Comparison of ENCODE assay signal across 11 cellular contexts in the genomic region with DNA sequence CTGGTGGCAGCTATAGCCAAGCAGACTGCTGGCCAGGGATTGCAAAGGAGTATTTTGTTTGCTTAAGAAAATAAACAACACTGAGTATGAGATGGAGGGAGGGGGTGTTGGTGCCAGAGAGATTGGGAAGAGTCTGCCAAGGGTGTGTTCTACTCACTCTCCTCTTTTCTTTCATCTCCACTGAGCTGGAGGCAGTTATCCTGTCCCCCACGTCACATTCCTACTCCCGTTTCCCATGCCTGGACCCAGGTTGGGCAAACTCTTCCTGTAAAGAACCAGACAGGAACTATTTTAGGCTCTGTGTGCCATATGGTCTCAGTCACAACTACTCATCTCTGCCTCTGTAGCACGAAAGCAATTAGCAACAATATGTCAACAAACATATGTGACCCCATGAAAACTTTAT. TPM values are rescaled to one million over a fixed set of nuclear protein-coding genes. Genes with fewer than 3 reads are reported as not detected.
DNase-seq lines count a peak whose midpoint lies in the region; ATAC-seq and TF ChIP-seq lines count a peak whose summit lies in the region.
"Had no signal": no experiment of that assay in that cellular context is flagged by ENCODE, and none has a peak within 500 bp of the region (broad histone marks: within the 10 kb centered on the region; RNA-seq: fewer than 3 reads in every experiment).

No MANE protein-coding gene starts in this region.

- H3K27ac Mint-ChIP-seq in activated naive CD8-positive, alpha-beta T cell, result peak overlapping the region; percentile 61
- H3K27ac Mint-ChIP-seq in activated naive CD8-positive, alpha-beta T cell treated with anti-CD3 and anti-CD28 coated beads for 36 hours, result no peak overlapping the region
- H3K27ac Mint-ChIP-seq in T-cell (peak overlapping the region in 1 of 2 donors; percentile 5), H9 (peak overlapping the region in 1 of 3 experiments; percentile 11; a peak in 1 of 7 replicates)
- H3K27ac Mint-ChIP-seq: activated naive CD8-positive, alpha-beta T cell treated with anti-CD3 and anti-CD28 coated beads, Interleukin-2, amount 10 ng/mL, durations not matched to agents 7 days and 5 days had no signal

- CTCF ChIA-PET in T-cell (lab: Charles Lee), result interaction anchor here (0.7 to 1.2 kb wide), 4 partner anchors 13 to 86 kb away, joined by 3 to 4 read pairs (median 4); no protein-coding TSS in a partner anchor

- H2AFZ ChIP-seq in H9 (ENCODE audit: low read length), result no peak overlapping the region

- H3K27me3 Mint-ChIP-seq in activated naive CD8-positive, alpha-beta T cell, result no peaks in the 10 kb centered on the region
- no peaks in the 10 kb centered on the region for H3K27me3 Mint-ChIP-seq in activated naive CD8-positive, alpha-beta T cell treated with anti-CD3 and anti-CD28 coated beads for 36 hours
- H3K27me3 Mint-ChIP-seq in T-cell, result no peaks in the 10 kb centered on the region
- peaks cover 16% of the 10 kb centered on the region for H3K27me3 Mint-ChIP-seq in H9 (ENCODE audit: low read depth)
- H3K27me3 Mint-ChIP-seq: activated naive CD8-positive, alpha-beta T cell treated with anti-CD3 and anti-CD28 coated beads, Interleukin-2, amount 10 ng/mL, durations not matched to agents 7 days and 5 days had no signal

- no peaks in the 10 kb centered on the region for H3K79me2 ChIP-seq in H9 (ENCODE audit: insufficient read depth, low read length)

- H2BK20ac ChIP-seq in H9 (ENCODE audit: low read depth, low read length, poor library complexity, severe bottlenecking), result no peak overlapping the region

- no peak overlapping the region for H2BK12ac ChIP-seq in H9 (ENCODE audit: insufficient read length, low read depth, low read length)

- POLR2A ChIA-PET in T-cell (lab: Charles Lee), result no interaction called here

- no peaks in the 10 kb centered on the region for H3K23me2 ChIP-seq in H9 (ENCODE audit: insufficient read length, low read depth, low read length, poor library complexity, severe bottlenecking)

- H3T11ph ChIP-seq in H9 (ENCODE audit: low read length), result no peak overlapping the region

- H3K4me3 ChIP-seq in foreskin fibroblast (ENCODE audit: low read depth in 1 of 2, low read length in 2 of 2), result no peak overlapping the region
- H3K4me3 ChIP-seq: uterus had no signal

- H2BK5ac ChIP-seq in H9 (ENCODE audit: insufficient read length, low read length), result no peak overlapping the region

- no peaks in the 10 kb centered on the region for H3K27me3 ChIP-seq in H9 (ENCODE audit: insufficient read depth, low read length)
- H3K27me3 ChIP-seq: uterus had no signal

- no peak overlapping the region for H3K14ac ChIP-seq in H9 (ENCODE audit: insufficient read depth, low read length)

- no peak overlapping the region for H2BK120ac ChIP-seq in H9 (ENCODE audit: low read depth, low read length, poor library complexity, severe bottlenecking)

- peaks cover under 1% of the 10 kb centered on the region for H3K36me3 Mint-ChIP-seq in activated naive CD8-positive, alpha-beta T cell
- H3K36me3 Mint-ChIP-seq in activated naive CD8-positive, alpha-beta T cell treated with anti-CD3 and anti-CD28 coated beads for 36 hours, result no peaks in the 10 kb centered on the region
- H3K36me3 Mint-ChIP-seq in T-cell (peaks cover 8% of the 10 kb centered on the region), H9 (ENCODE audit: insufficient read depth in 1 of 3, low read depth in 3 of 3) (no peaks in the 10 kb centered on the region)

- no peak overlapping the region for H2BK15ac ChIP-seq in H9 (ENCODE audit: low read depth, low read length)

- no peak overlapping the region for H3K4me3 Mint-ChIP-seq in activated naive CD8-positive, alpha-beta T cell
- H3K4me3 Mint-ChIP-seq in activated naive CD8-positive, alpha-beta T cell treated with anti-CD3 and anti-CD28 coated beads for 36 hours, result no peak overlapping the region
- H3K4me3 Mint-ChIP-seq in T-cell, result no peak overlapping the region
- no peak overlapping the region for H3K4me3 Mint-ChIP-seq in H9
- H3K4me3 Mint-ChIP-seq: activated naive CD8-positive, alpha-beta T cell treated with anti-CD3 and anti-CD28 coated beads, Interleukin-2, amount 10 ng/mL, durations not matched to agents 7 days and 5 days had no signal

- no peak overlapping the region for H3K18ac ChIP-seq in H9 (ENCODE audit: insufficient read length, low read depth, low read length)

- ATAC-seq in T-cell (replicated peaks in 1 of 4) (no peak), esophagus mucosa (no peak)

- H4K91ac ChIP-seq in H9 (ENCODE audit: insufficient read length, low read depth, low read length), result no peak overlapping the region

- no peak overlapping the region for H4K5ac ChIP-seq in H9 (ENCODE audit: insufficient read length, low read depth, low read length)

- no peaks in the 10 kb centered on the region for H4K20me1 ChIP-seq in H9 (ENCODE audit: control insufficient read depth, insufficient read depth, insufficient read length)

- peaks cover under 1% of the 10 kb centered on the region; the same call in 1 of the 2 replicates for H3K4me1 ChIP-seq in H9 (ENCODE audit: insufficient read depth, low read length)
- H3K4me1 ChIP-seq: uterus had no signal

- H3K4me1 Mint-ChIP-seq in activated naive CD8-positive, alpha-beta T cell (ENCODE audit: low read depth), result peaks cover 67% of the 10 kb centered on the region
- H3K4me1 Mint-ChIP-seq in activated naive CD8-positive, alpha-beta T cell treated with anti-CD3 and anti-CD28 coated beads for 36 hours, result peaks cover 58% of the 10 kb centered on the region
- peaks cover 37 to 59% (median 45%) of the 10 kb centered on the region in 3 donors for H3K4me1 Mint-ChIP-seq in T-cell
- peaks cover 13 to 16% of the 10 kb centered on the region in 2 experiments for H3K4me1 Mint-ChIP-seq in H9

- H4K8ac ChIP-seq in H9 (replicated peaks; ENCODE audit: insufficient read length, low read depth, low read length), result no peak overlapping the region

- no peaks in the 10 kb centered on the region for H3K79me1 ChIP-seq in H9 (ENCODE audit: insufficient read depth, low read depth, low read length, poor library complexity, severe bottlenecking)

- no peak overlapping the region for H3K4me2 ChIP-seq in H9 (ENCODE audit: insufficient read depth, insufficient read length, low read length)

- H3K23ac ChIP-seq in H9 (ENCODE audit: insufficient read length, low read depth, low read length), result no peak overlapping the region

- TF ChIP-seq CTCF in foreskin fibroblast (IDR thresholded peaks at IDR 0.05; ENCODE audit: low read depth, low read length), result no peak
- TF ChIP-seq CTCF in H9 (conservative IDR thresholded peaks at IDR 0.05), result no peak

- no peak overlapping the region for H3K56ac ChIP-seq in H9 (ENCODE audit: insufficient read length, low read depth, low read length)

- H3K9me3 ChIP-seq in H9 (ENCODE audit: control insufficient read depth, low read depth, low read length), result no peaks in the 10 kb centered on the region
- H3K9me3 ChIP-seq: uterus had no signal

- WGBS in H9 (ENCODE audit: extremely low coverage, insufficient read length, low lambda C conversion rate), result no CpG with 5 or more reads among the region's 3 CpGs

- no peak overlapping the region for H3K9ac ChIP-seq in H9 (ENCODE audit: extremely low read depth, insufficient read length, low read length)

- no peak overlapping the region for H3K27ac ChIP-seq in H9 (ENCODE audit: insufficient read length, low read depth, low read length)
- H3K27ac ChIP-seq: uterus had no signal

- no peak overlapping the region for H2AK5ac ChIP-seq in H9 (ENCODE audit: insufficient read length, low read length)

- H3K4ac ChIP-seq in H9 (ENCODE audit: low read depth, low read length), result no peak overlapping the region

- DNase-seq in activated naive CD8-positive, alpha-beta T cell treated with anti-CD3 and anti-CD28 coated beads for 36 hours, result no peak
- DNase-seq in NCI-H748 (lab: John Stamatoyannopoulos, UW; ENCODE audit: unreplicated experiment) (peak; percentile 54), foreskin fibroblast (peak; percentile 86), T-cell (no peak), H9 (no peak), SKM-1 (lab: John Stamatoyannopoulos, UW; ENCODE audit: unreplicated experiment) (no peak)
- DNase-seq: activated naive CD8-positive, alpha-beta T cell treated with anti-CD3 and anti-CD28 coated beads, Interleukin-2, amount 10 ng/mL, durations not matched to agents 7 days and 5 days; uterus had no signal

- no peaks in the 10 kb centered on the region for H3K9me3 Mint-ChIP-seq in activated naive CD8-positive, alpha-beta T cell (ENCODE audit: low read depth)
- no peaks in the 10 kb centered on the region for H3K9me3 Mint-ChIP-seq in activated naive CD8-positive, alpha-beta T cell treated with anti-CD3 and anti-CD28 coated beads for 36 hours
- H3K9me3 Mint-ChIP-seq in T-cell, result no peaks in the 10 kb centered on the region
- H3K9me3 Mint-ChIP-seq in H9, result no peaks in the 10 kb centered on the region

RNA-seq across cellular contexts. Expression of gene IL24, which starts 1.4 kb away (rescaled TPM):
- under 1 TPM; 0.54 to 0.72 TPM for total RNA-seq in activated naive CD8-positive, alpha-beta T cell treated with anti-CD3 and anti-CD28 coated beads for 36 hours
- total RNA-seq in T-cell (under 1 TPM in 2 of 5 donors, not detected in 3; 0.18 to 0.22 TPM), H9 (2021) (not detected in 2 replicates), esophagus mucosa (0.12 TPM)
- total RNA-seq: activated naive CD8-positive, alpha-beta T cell treated with anti-CD3 and anti-CD28 coated beads, Interleukin-2, amount 10 ng/mL, durations not matched to agents 7 days and 5 days; uterus had no signal

RNA-seq across cellular contexts. Expression of gene FCMR, which starts 25.9 kb away (rescaled TPM):
- total RNA-seq in activated naive CD8-positive, alpha-beta T cell treated with anti-CD3 and anti-CD28 coated beads for 36 hours, result 10 to 100 TPM; 42.9 to 45.5 TPM
- total RNA-seq in T-cell (100 to 1,000 TPM; 275 to 576 (median 453) TPM), H9 (2021) (not detected in 2 replicates), esophagus mucosa (2.9 TPM)
- total RNA-seq: epithelial cell of proximal tubule had no signal

RNA-seq across cellular contexts. Expression of gene IL20, which starts 30.4 kb away (rescaled TPM):
- not detected for total RNA-seq in activated naive CD8-positive, alpha-beta T cell treated with anti-CD3 and anti-CD28 coated beads for 36 hours
- not detected for total RNA-seq in T-cell
- not detected in 2 replicates for total RNA-seq in H9 (2021)
- total RNA-seq in esophagus mucosa, result not detected
- total RNA-seq: activated naive CD8-positive, alpha-beta T cell treated with anti-CD3 and anti-CD28 coated beads, Interleukin-2, amount 10 ng/mL, durations not matched to agents 7 days and 5 days; epithelial cell of proximal tubule had no signal

RNA-seq across cellular contexts. Expression of gene PIGR, which starts 50.4 kb away (rescaled TPM):
- total RNA-seq in activated naive CD8-positive, alpha-beta T cell treated with anti-CD3 and anti-CD28 coated beads for 36 hours, result under 1 TPM; 0.08 to 0.10 TPM
- 1 to 10 TPM in 3 of 5 donors, not detected in 2; 2.7 to 6.7 (median 3.2) TPM for total RNA-seq in T-cell
- not detected in 2 replicates for total RNA-seq in H9 (2021)
- 35.4 TPM for total RNA-seq in esophagus mucosa
- total RNA-seq: activated naive CD8-positive, alpha-beta T cell treated with anti-CD3 and anti-CD28 coated beads, Interleukin-2, amount 10 ng/mL, durations not matched to agents 7 days and 5 days had no signal

Comparison
In these comparisons a context has a peak if more than half of its experiments do, and no peak if none do; other contexts are left out.
1. DNase-seq: peak in NCI-H748 (single experiment) and foreskin fibroblast (2 of 2); none in activated naive CD8-positive, alpha-beta T cell treated with anti-CD3 and anti-CD28 coated beads for 36 hours (single experiment), T-cell (0 of 34), H9 (single experiment) and SKM-1 (single experiment).
2. RNA of gene FCMR, which starts 25.9 kb away (total RNA-seq): 275 to 576 TPM in T-cell and 42.9 to 45.5 TPM in activated naive CD8-positive, alpha-beta T cell treated with anti-CD3 and anti-CD28 coated beads for 36 hours; 2.9 TPM in esophagus mucosa (single experiment) and not detected in H9; every median in the first group is over 10 times any median in the second.